In the genomic region with DNA sequence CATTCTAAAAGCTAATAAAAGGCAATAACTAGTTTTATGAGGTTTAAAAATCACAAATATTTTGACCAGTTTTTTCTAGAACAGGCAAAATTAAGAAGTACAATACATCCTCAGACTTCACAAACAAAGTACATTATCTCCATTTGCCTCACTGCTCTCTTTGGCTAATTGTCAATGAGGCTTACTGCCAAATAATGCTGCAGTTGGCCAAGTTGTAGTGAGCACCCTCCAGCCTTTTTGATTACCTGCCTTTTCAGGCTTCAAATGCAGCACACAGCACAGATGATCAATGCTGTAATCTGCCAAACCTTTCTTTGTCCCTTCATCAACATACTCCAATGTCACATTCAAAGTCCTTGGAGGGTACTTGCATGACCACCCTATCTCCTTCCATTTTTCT, we compare ENCODE assay signal across 19 cellular contexts.
DNase-seq lines count a peak whose midpoint lies in the region; ATAC-seq, FAIRE-seq and TF ChIP-seq lines count a peak whose summit lies in the region.
"Had no signal": no experiment of that assay in that cellular context is flagged by ENCODE, and none has a peak within 500 bp of the region (broad histone marks: within the 10 kb centered on the region; RNA-seq: fewer than 3 reads in every experiment).

No MANE protein-coding gene starts in this region.

- no peak for FAIRE-seq in HepG2 (lab: Jason Lieb, UNC)
- FAIRE-seq: GM19239, K562 had no signal

- BruUV-seq in HepG2 (replicated peaks; lab: Mats Ljungman, UMichigan) = no TSS peak

- no peak overlapping the region for H3K27ac ChIP-seq in right lobe of liver
- no peak overlapping the region for H3K27ac ChIP-seq in HepG2 (ENCODE audit: extremely low read length, insufficient read depth, low read length)
- H3K27ac ChIP-seq: C4-2B, HL-60 had no signal

- H2AFZ ChIP-seq in HepG2 (ENCODE audit: low read length) = no peak overlapping the region

- CTCF ChIA-PET in HepG2 (lab: Yijun Ruan, JAX; ENCODE audit: low intra/inter-chr PET ratio, low total read pairs) = no interaction called here

- no peaks in the 10 kb centered on the region for H3K79me2 ChIP-seq in HepG2 (ENCODE audit: insufficient read depth, low read length)

- H3K9ac ChIP-seq in HepG2 (ENCODE audit: insufficient read depth, low read depth, low read length) = no peak overlapping the region

- H3K36me3 ChIP-seq in right lobe of liver (no peaks in the 10 kb centered on the region), HepG2 (replicated peaks in 1 of 2; ENCODE audit: control insufficient read depth in 1 of 2, insufficient read depth in 2 of 2, low read length in 2 of 2) (no peaks in the 10 kb centered on the region)
- H3K36me3 ChIP-seq: HAP-1 had no signal

- no peaks in the 10 kb centered on the region for H3K27me3 ChIP-seq in right lobe of liver
- H3K27me3 ChIP-seq in HepG2 (ENCODE audit: control insufficient read depth in 1 of 2, insufficient read depth in 2 of 2, low read length in 2 of 2) = no peaks in the 10 kb centered on the region

- H3K4me3 ChIP-seq in right lobe of liver (no peak overlapping the region), HepG2 (replicated peaks in 1 of 3; ENCODE audit: insufficient read depth in 1 of 3, low read depth in 2 of 3, low read length in 3 of 3) (no peak overlapping the region)
- H3K4me3 ChIP-seq: HAP-1, K562 had no signal

- H3K4me1 ChIP-seq in right lobe of liver = no peaks in the 10 kb centered on the region
- H3K4me1 ChIP-seq in HepG2 (ENCODE audit: insufficient read depth, low read length) = no peaks in the 10 kb centered on the region
- H3K4me1 ChIP-seq: HAP-1 had no signal

- no peak for DNase-seq in right lobe of liver
- DNase-seq in HepG2 (ENCODE audit: low spot score) = no peak
- DNase-seq in NCI-H1105 treated with DMSO at 0.1 percent for 48 hours (lab: John Stamatoyannopoulos, UW) = peak; percentile 54
- DNase-seq in cerebellar cortex (ENCODE audit: low spot score) = peak; percentile 4
- DNase-seq in GOT3 (lab: John Stamatoyannopoulos, UW) = no peak
- DNase-seq: ACHN; AML-193; CD4-positive, alpha-beta T cell; DMS153; DMS79; GF-D8; IMR-90 had no signal

- intact Hi-C loops in right lobe of liver (cut with DNase I) (no loop called here), HepG2 (cut with micrococcal nuclease; ENCODE audit: unreplicated experiment) (no loop called here)

- in situ Hi-C loops in HepG2 (cut with HindIII; ENCODE audit: extremely low pct_ligation_motif_present, low pct_unique_long_range_greater_than_20kb) = no loop called here

- no peaks in the 10 kb centered on the region for H3K9me3 ChIP-seq in right lobe of liver
- no peaks in the 10 kb centered on the region for H3K9me3 ChIP-seq in HepG2 (ENCODE audit: low read length)

- TF ChIP-seq CTCF in right lobe of liver (IDR thresholded peaks at IDR 0.05) (no peak), HepG2 (CRISPR knock-in tag; IDR thresholded peaks at IDR 0.05) (no peak)

- TF ChIP-seq POLR2A in right lobe of liver (IDR thresholded peaks at IDR 0.05) = no peak
- no peak for TF ChIP-seq POLR2A in HepG2 (IDR thresholded peaks at IDR 0.05; ENCODE audit: insufficient read depth in 1 of 2, low read depth in 2 of 2, low read length in 2 of 2)

- POLR2A ChIA-PET in HepG2 (lab: Yijun Ruan, JAX) = no interaction called here

- no peak for TF ChIP-seq RAD21 in HepG2 (CRISPR knock-in tag; IDR thresholded peaks at IDR 0.05)

- ATAC-seq in right lobe of liver = peak in 3 of 4 donors; percentile 50 to 71 (median 61)
- ATAC-seq in HepG2 = no peak
- no peak for ATAC-seq in HG02678 (IDR thresholded peaks at IDR 0.05; ENCODE audit: unreplicated experiment)
- no peak for ATAC-seq in GM18520 (IDR thresholded peaks at IDR 0.05; ENCODE audit: unreplicated experiment)
- ATAC-seq: K562 had no signal

- no peaks in the 10 kb centered on the region for H4K20me1 ChIP-seq in HepG2 (ENCODE audit: insufficient read depth, low read length)

- no peak overlapping the region for H3K4me2 ChIP-seq in HepG2 (ENCODE audit: low read depth, low read length)

- TF ChIP-seq EP300 in HepG2 (IDR thresholded peaks at IDR 0.05; ENCODE audit: low read depth in 2 of 2, low read length in 2 of 2) = no peak
- no peak for TF ChIP-seq EP300 in HepG2 (CRISPR knock-in tag; IDR thresholded peaks at IDR 0.05; ENCODE audit: borderline replicate concordance)

TF ChIP-seq in HepG2, 621 proteins besides CTCF, POLR2A, EP300 and RAD21:
- TF ChIP-seq, protein P1, sequence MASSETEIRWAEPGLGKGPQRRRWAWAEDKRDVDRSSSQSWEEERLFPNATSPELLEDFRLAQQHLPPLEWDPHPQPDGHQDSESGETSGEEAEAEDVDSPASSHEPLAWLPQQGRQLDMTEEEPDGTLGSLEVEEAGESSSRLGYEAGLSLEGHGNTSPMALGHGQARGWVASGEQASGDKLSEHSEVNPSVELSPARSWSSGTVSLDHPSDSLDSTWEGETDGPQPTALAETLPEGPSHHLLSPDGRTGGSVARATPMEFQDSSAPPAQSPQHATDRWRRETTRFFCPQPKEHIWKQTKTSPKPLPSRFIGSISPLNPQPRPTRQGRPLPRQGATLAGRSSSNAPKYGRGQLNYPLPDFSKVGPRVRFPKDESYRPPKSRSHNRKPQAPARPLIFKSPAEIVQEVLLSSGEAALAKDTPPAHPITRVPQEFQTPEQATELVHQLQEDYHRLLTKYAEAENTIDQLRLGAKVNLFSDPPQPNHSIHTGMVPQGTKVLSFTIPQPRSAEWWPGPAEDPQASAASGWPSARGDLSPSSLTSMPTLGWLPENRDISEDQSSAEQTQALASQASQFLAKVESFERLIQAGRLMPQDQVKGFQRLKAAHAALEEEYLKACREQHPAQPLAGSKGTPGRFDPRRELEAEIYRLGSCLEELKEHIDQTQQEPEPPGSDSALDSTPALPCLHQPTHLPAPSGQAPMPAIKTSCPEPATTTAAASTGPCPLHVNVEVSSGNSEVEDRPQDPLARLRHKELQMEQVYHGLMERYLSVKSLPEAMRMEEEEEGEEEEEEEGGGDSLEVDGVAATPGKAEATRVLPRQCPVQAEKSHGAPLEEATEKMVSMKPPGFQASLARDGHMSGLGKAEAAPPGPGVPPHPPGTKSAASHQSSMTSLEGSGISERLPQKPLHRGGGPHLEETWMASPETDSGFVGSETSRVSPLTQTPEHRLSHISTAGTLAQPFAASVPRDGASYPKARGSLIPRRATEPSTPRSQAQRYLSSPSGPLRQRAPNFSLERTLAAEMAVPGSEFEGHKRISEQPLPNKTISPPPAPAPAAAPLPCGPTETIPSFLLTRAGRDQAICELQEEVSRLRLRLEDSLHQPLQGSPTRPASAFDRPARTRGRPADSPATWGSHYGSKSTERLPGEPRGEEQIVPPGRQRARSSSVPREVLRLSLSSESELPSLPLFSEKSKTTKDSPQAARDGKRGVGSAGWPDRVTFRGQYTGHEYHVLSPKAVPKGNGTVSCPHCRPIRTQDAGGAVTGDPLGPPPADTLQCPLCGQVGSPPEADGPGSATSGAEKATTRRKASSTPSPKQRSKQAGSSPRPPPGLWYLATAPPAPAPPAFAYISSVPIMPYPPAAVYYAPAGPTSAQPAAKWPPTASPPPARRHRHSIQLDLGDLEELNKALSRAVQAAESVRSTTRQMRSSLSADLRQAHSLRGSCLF (CRISPR knock-in tag; IDR thresholded peaks at IDR 0.05; ENCODE audit: borderline replicate concordance) = no peak
- TF ChIP-seq ZNF547 (CRISPR knock-in tag; IDR thresholded peaks at IDR 0.05) = no peak
TF ChIP-seq in HepG2: peak in this region for 0.

Comparison
In these comparisons a context has a peak if more than half of its experiments do, and no peak if none do; other contexts are left out.
1. ATAC-seq: peak in right lobe of liver (3 of 4); none in HepG2 (single experiment), HG02678 (single experiment) and GM18520 (single experiment).
2. DNase-seq: peak in NCI-H1105 treated with DMSO at 0.1 percent for 48 hours (single experiment) and cerebellar cortex (single experiment); none in right lobe of liver (0 of 3), HepG2 (single experiment) and GOT3 (single experiment).